Comparison of ENCODE assay signal across 21 cellular contexts in the genomic region with DNA sequence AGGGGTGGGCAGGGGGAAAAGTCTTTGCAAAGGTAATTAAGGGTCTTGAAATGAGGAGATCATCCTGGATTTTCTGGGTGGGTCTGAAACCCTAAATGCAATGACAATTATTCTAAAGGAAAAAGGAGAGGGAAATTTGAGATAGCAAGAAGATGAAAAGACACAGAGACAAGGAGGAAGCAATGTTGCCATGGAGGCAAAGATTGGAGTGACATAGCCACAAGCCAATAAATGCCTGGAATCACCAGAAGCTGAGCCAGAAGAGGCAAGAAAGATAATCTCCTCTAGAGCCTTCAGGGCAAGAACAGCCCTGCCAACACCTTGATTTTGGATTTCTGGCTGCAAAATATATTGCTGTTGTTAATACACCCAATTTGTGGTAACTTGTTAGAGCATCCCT.
"Had no signal": no experiment of that assay in that cellular context is flagged by ENCODE, and none has a peak within 500 bp of the region (broad histone marks: within the 10 kb centered on the region; RNA-seq: fewer than 3 reads in every experiment).

No MANE protein-coding gene starts in this region.

- DNase-seq: activated B cell treated with CpG ODN at 0.5 μM for 24 hours; activated CD4-positive, alpha-beta memory T cell treated with anti-CD3 and anti-CD28 coated beads, Interleukin-2, amount 10 ng/mL, durations not matched to agents 7 days and 5 days; activated CD4-positive, alpha-beta T cell treated with anti-CD3 and anti-CD28 coated beads for 4 hours; activated CD8-positive, alpha-beta memory T cell treated with anti-CD3 and anti-CD28 coated beads, Interleukin-2, amount 10 ng/mL, durations not matched to agents 7 days and 5 days; amniotic stem cell; caudate nucleus; cortex of kidney; effector CD4-positive, alpha-beta T cell; esophagus squamous epithelium; left cardiac atrium; natural killer cell; ovary; psoas muscle; right cardiac atrium; stimulated activated CD4-positive, alpha-beta T cell treated with anti-CD3 and anti-CD28 coated beads, Interleukin-2, amount 100 ng/mL, for 24 hours; stimulated activated naive CD4-positive, alpha-beta T cell treated with Interleukin-2 at 50 U/mL for 16 hours; tibial artery had no signal

- H3K4me1 Mint-ChIP-seq: activated B cell treated with CpG ODN at 0.5 μM for 24 hours; activated CD4-positive, alpha-beta memory T cell treated with anti-CD3 and anti-CD28 coated beads, Interleukin-2, amount 10 ng/mL, durations not matched to agents 7 days and 5 days; activated CD8-positive, alpha-beta memory T cell treated with anti-CD3 and anti-CD28 coated beads, Interleukin-2, amount 10 ng/mL, durations not matched to agents 7 days and 5 days; natural killer cell had no signal

- H3K4me3 ChIP-seq: esophagus squamous epithelium, ovary, psoas muscle, tibial artery had no signal

- H3K4me1 ChIP-seq: esophagus squamous epithelium, psoas muscle, tibial artery had no signal

- ATAC-seq: activated CD8-positive, alpha-beta memory T cell treated with anti-CD3 and anti-CD28 coated beads, Interleukin-2, amount 10 ng/mL, durations not matched to agents 7 days and 5 days; left cardiac atrium; natural killer cell; psoas muscle; right cardiac atrium had no signal

- H3K27ac Mint-ChIP-seq: activated B cell treated with CpG ODN at 0.5 μM for 24 hours; activated CD4-positive, alpha-beta memory T cell treated with anti-CD3 and anti-CD28 coated beads, Interleukin-2, amount 10 ng/mL, durations not matched to agents 7 days and 5 days; activated CD8-positive, alpha-beta memory T cell treated with anti-CD3 and anti-CD28 coated beads, Interleukin-2, amount 10 ng/mL, durations not matched to agents 7 days and 5 days; activated naive CD8-positive, alpha-beta T cell; natural killer cell had no signal

- H3K27ac ChIP-seq: esophagus squamous epithelium, ovary, psoas muscle, tibial artery had no signal

- H3K9me3 ChIP-seq: esophagus squamous epithelium, ovary, psoas muscle, tibial artery had no signal

- H3K4me3 Mint-ChIP-seq: activated B cell treated with CpG ODN at 0.5 μM for 24 hours; activated CD4-positive, alpha-beta memory T cell treated with anti-CD3 and anti-CD28 coated beads, Interleukin-2, amount 10 ng/mL, durations not matched to agents 7 days and 5 days; activated CD8-positive, alpha-beta memory T cell treated with anti-CD3 and anti-CD28 coated beads, Interleukin-2, amount 10 ng/mL, durations not matched to agents 7 days and 5 days; activated naive CD8-positive, alpha-beta T cell; natural killer cell had no signal

- FAIRE-seq: endothelial cell of umbilical vein, TTC549, urothelium cell line had no signal

- H3K27me3 ChIP-seq: esophagus squamous epithelium, ovary, tibial artery had no signal

- H3K36me3 Mint-ChIP-seq: activated CD8-positive, alpha-beta memory T cell treated with anti-CD3 and anti-CD28 coated beads, Interleukin-2, amount 10 ng/mL, durations not matched to agents 7 days and 5 days; activated naive CD8-positive, alpha-beta T cell; natural killer cell had no signal

- H3K36me3 ChIP-seq: esophagus squamous epithelium, ovary, tibial artery had no signal

- H3K27me3 Mint-ChIP-seq: activated B cell treated with CpG ODN at 0.5 μM for 24 hours; activated CD4-positive, alpha-beta memory T cell treated with anti-CD3 and anti-CD28 coated beads, Interleukin-2, amount 10 ng/mL, durations not matched to agents 7 days and 5 days; activated CD8-positive, alpha-beta memory T cell treated with anti-CD3 and anti-CD28 coated beads, Interleukin-2, amount 10 ng/mL, durations not matched to agents 7 days and 5 days; activated naive CD8-positive, alpha-beta T cell had no signal
